ENCODE assay signal across 13 cellular contexts in the genomic region with DNA sequence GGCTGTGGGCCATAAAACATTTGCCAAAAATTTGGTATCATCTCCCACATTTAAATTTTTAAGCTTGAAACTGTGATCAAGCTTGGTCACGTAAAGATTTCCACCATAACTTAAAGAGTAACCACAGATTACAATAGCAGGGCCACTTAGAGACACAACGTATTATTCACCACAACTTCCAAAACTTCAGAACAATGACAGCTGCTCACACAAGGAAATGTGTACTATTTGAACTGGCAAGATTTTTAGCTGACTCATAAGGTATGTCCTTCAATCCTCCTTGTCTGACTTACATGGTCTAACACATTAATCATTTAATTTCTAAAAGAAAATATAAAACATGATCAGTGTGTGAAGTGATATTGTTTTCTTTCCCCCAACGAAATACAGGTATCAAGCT.
DNase-seq lines count a peak whose midpoint lies in the region; TF ChIP-seq lines count a peak whose summit lies in the region.
"Had no signal": no experiment of that assay in that cellular context is flagged by ENCODE, and none has a peak within 500 bp of the region (broad histone marks: within the 10 kb centered on the region; RNA-seq: fewer than 3 reads in every experiment).

No MANE protein-coding gene starts in this region.

- in situ Hi-C loops in Caki2 (cut with HindIII; ENCODE audit: low pct_unique_long_range_greater_than_20kb, low sequenced_read_pairs) = no loop called here

- peak; percentile 82 for DNase-seq in Caki2 (ENCODE audit: low read depth)
- DNase-seq in LNCaP clone FGC (ENCODE audit: low read depth) = peak; percentile 84
- peak; percentile 92 for DNase-seq in dermis blood vessel endothelial cell
- peak; percentile 48 to 91 for DNase-seq in lung microvascular endothelial cell (ENCODE audit: low read depth in 2 of 2)
- DNase-seq in NCI-H510A (lab: John Stamatoyannopoulos, UW) = no peak
- DNase-seq in SW480 (ENCODE audit: low spot score) = no peak
- no peak for DNase-seq in activated gamma-delta T cell (lab: John Stamatoyannopoulos, UW)
- no peak for DNase-seq in NCI-H146 (lab: John Stamatoyannopoulos, UW)
- DNase-seq: activated CD4-positive, alpha-beta T cell treated with anti-CD3 and anti-CD28 coated beads, Interleukin-2, amount 50 U/mL, for 1 hour; left cardiac atrium; NCI-H446; retina; transverse colon had no signal

- no peak overlapping the region for H3K4me3 ChIP-seq in LNCaP clone FGC (ENCODE audit: low read depth, low read length)
- H3K4me3 ChIP-seq: transverse colon had no signal

- no peak for TF ChIP-seq CTCF in LNCaP clone FGC (IDR thresholded peaks at IDR 0.05; ENCODE audit: control insufficient read depth, extremely low read depth, insufficient read depth)

Comparison
In these comparisons a context has a peak if more than half of its experiments do, and no peak if none do; other contexts are left out.
1. DNase-seq: peak in Caki2 (single experiment), LNCaP clone FGC (single experiment), dermis blood vessel endothelial cell (single experiment) and lung microvascular endothelial cell (2 of 2); none in NCI-H510A (single experiment), SW480 (single experiment), activated gamma-delta T cell (single experiment) and NCI-H146 (single experiment).